In the genomic region with DNA sequence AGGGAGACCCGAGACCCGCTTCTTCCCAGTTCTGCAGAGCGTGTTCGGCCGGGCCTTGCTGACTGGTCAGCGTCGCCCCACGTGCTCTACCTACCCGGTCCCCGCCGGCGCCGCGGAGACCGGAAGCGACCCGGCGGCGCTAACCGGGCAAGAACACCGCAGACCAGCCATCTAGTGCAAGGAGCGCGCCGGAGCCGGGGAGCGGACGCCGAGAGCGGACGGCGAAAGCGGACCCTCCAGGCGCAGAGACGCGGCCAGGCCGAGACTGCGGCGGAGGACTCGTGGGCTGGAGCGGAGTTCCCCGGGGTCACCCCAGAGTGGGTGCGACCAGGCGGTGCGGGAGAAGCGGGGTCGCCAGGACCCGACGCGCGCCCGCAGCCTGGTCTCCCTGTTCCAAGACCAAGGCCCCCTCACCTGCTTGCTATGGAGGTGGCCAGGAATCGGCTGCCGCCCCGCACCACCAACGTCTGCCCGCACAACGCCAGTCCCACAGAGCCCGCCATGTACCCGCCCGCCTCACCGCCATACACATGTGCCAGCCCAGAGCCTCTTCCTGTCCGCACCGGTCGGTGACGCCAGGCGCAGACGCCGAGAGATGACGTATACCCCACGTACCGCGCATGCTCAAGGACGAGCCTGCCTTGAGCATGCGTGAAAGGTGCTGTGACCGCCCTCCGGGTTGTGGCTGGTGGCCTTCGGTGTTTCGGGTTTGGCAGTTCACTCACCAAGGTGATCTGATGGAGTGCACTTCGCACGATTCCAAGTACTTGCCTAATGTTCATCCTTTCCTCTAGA, we compare ENCODE assay signal across 1 cellular context.
A peak's percentile ranks its signal among the peaks of the same experiment; 100 is the strongest.
TF ChIP-seq lines count a peak whose summit lies in the region.

WDR4 (minus strand) TSS at position 547 of the 795 bp plus-strand sequence; CDS start at position 503, 44 bp downstream.

TF ChIP-seq in K562, 482 proteins besides CTCF, POLR2A, EP300 and RAD21 (continued from another document and continues in another):
- TF ChIP-seq THAP12 (CRISPR knock-in tag; IDR thresholded peaks at IDR 0.05) (0 out of 2 replicates have a peak, but pooled peaks have one; percentile 30), NFYB (IDR thresholded peaks at IDR 0.05; ENCODE audit: extremely low read depth, insufficient read length) (peak; percentile 87), CBX5 (IDR thresholded peaks at IDR 0.05; ENCODE audit: borderline replicate concordance, low read depth) (no peak), RAD51 (IDR thresholded peaks at IDR 0.05; ENCODE audit: borderline replicate concordance, low read depth) (peak; percentile 91), CHAMP1 (IDR thresholded peaks at IDR 0.05) (no peak; the same call in 1 of the 2 replicates), RNF2 (IDR thresholded peaks at IDR 0.05) (peak; percentile 40; the same call in 1 of the 2 replicates), POLR2AphosphoS5 (IDR thresholded peaks at IDR 0.05; ENCODE audit: control insufficient read depth, insufficient read depth, low read depth, low read length) (peak; percentile 90), SFPQ (IDR thresholded peaks at IDR 0.05; ENCODE audit: low read depth, low read length) (no peak), CHD2 (IDR thresholded peaks at IDR 0.05; ENCODE audit: low read depth, low read length) (no peak), KDM1A (IDR thresholded peaks at IDR 0.05) (no peak), GABPA (tag; conservative IDR thresholded peaks at IDR 0.05; ENCODE audit: low read depth) (peak; percentile 90), DNMT1 (IDR thresholded peaks at IDR 0.05) (no peak), POLR2B (IDR thresholded peaks at IDR 0.05; ENCODE audit: low read depth, partially characterized antibody) (peak; percentile 97), CHD7 (IDR thresholded peaks at IDR 0.05; ENCODE audit: low read depth, low read length) (no peak), ZNF282 (CRISPR knock-in tag; IDR thresholded peaks at IDR 0.05) (peak; percentile 96; the same call in 1 of the 2 replicates), SAFB (IDR thresholded peaks at IDR 0.05; ENCODE audit: borderline replicate concordance, low read depth, low read length) (peak; percentile 40; the same call in 1 of the 2 replicates), MYC (IDR thresholded peaks at IDR 0.05; ENCODE audit: low read depth, low read length) (peak; percentile 99), MYC (CRISPR knock-in tag; IDR thresholded peaks at IDR 0.05; ENCODE audit: borderline replicate concordance, low read depth) (peak; percentile 99; the same call in 1 of the 2 replicates), TGIF2 (CRISPR knock-in tag; IDR thresholded peaks at IDR 0.05) (peak; percentile 85; the same call in 1 of the 2 replicates), ZFP1 (CRISPR knock-in tag; IDR thresholded peaks at IDR 0.05) (peak; percentile 16; the same call in 1 of the 2 replicates), ZNF639 (CRISPR knock-in tag; conservative IDR thresholded peaks at IDR 0.05 in 1 of 2, IDR thresholded peaks at IDR 0.05 in 1 of 2) (peak in 1 of 2 experiments; percentile 92; a peak in 2 of 4 replicates), COPS2 (conservative IDR thresholded peaks at IDR 0.05) (no peak), CREBBP (IDR thresholded peaks at IDR 0.05; ENCODE audit: low read depth, low read length) (no peak), CCNT2 (IDR thresholded peaks at IDR 0.05; ENCODE audit: borderline replicate concordance, extremely low read depth, insufficient read length, low read depth, low read length) (peak; percentile 56), POLR2H (tag; IDR thresholded peaks at IDR 0.05; ENCODE audit: low read depth) (peak; percentile 92), MECOM (CRISPR knock-in tag; IDR thresholded peaks at IDR 0.05) (no peak), SPI1 (IDR thresholded peaks at IDR 0.05; ENCODE audit: borderline replicate concordance, low read depth, low read length) (peak; percentile 8; the same call in 1 of the 2 replicates)
- TF ChIP-seq, protein P1, sequence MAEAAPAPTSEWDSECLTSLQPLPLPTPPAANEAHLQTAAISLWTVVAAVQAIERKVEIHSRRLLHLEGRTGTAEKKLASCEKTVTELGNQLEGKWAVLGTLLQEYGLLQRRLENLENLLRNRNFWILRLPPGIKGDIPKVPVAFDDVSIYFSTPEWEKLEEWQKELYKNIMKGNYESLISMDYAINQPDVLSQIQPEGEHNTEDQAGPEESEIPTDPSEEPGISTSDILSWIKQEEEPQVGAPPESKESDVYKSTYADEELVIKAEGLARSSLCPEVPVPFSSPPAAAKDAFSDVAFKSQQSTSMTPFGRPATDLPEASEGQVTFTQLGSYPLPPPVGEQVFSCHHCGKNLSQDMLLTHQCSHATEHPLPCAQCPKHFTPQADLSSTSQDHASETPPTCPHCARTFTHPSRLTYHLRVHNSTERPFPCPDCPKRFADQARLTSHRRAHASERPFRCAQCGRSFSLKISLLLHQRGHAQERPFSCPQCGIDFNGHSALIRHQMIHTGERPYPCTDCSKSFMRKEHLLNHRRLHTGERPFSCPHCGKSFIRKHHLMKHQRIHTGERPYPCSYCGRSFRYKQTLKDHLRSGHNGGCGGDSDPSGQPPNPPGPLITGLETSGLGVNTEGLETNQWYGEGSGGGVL (CRISPR knock-in tag; IDR thresholded peaks at IDR 0.05) = no peak
- TF ChIP-seq, protein P2, sequence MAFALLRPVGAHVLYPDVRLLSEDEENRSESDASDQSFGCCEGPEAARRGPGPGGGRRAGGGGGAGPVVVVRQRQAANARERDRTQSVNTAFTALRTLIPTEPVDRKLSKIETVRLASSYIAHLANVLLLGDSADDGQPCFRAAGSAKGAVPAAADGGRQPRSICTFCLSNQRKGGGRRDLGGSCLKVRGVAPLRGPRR (CRISPR knock-in tag; IDR thresholded peaks at IDR 0.05) = no peak
